In genomic region chr2:70994445-70995226, GRCh38 we compare ENCODE assay signal across 8 cellular contexts. TPM values are rescaled to one million over a fixed set of nuclear protein-coding genes. Genes with fewer than 3 reads are reported as not detected.
A peak's percentile ranks its signal among the peaks of the same experiment; 100 is the strongest.
DNase-seq lines count a peak whose midpoint lies in the region; ATAC-seq, FAIRE-seq and TF ChIP-seq lines count a peak whose summit lies in the region.

Gene TEX261, minus strand, starts transcription at chr2:70994873. Its CDS starts 116 bp downstream, at chr2:70994757.

- intact Hi-C loops in adrenal gland (cut with DNase I) (no loop called here), heart right ventricle (cut with DNase I) (loop anchor here in 1 of 10 donors (5.0 kb wide), 1 partner anchor 68 kb away; no protein-coding TSS in a partner anchor), prostate gland (cut with DNase I) (no loop called here)

- H3K36me3 ChIP-seq in adrenal gland (replicated peaks in 1 of 2) (peaks cover 0 to 23% of the 10 kb centered on the region in 2 donors), heart right ventricle (peaks cover 0 to 32% (median 10%) of the 10 kb centered on the region in 9 donors), prostate gland (no peaks in the 10 kb centered on the region)

- H3K9me3 ChIP-seq in adrenal gland (replicated peaks in 1 of 3) (no peaks in the 10 kb centered on the region), heart right ventricle (no peaks in the 10 kb centered on the region), prostate gland (no peaks in the 10 kb centered on the region)

- H3K4me3 ChIP-seq in adrenal gland (peak within 1 kb of the TSS; percentile 23 to 97 (median 89)), heart right ventricle (peak within 1 kb of the TSS; percentile 70 to 100 (median 98)), prostate gland (peak within 1 kb of the TSS; percentile 97 to 99)

- peak within 1 kb of the TSS in 4 of 5 donors; percentile 64 to 87 (median 71) for H3K27ac ChIP-seq in adrenal gland
- peak within 1 kb of the TSS in 9 of 10 donors; percentile 75 to 94 (median 87) for H3K27ac ChIP-seq in heart right ventricle
- peak within 1 kb of the TSS; percentile 82 for H3K27ac ChIP-seq in prostate gland

- ATAC-seq in HG02678 (IDR thresholded peaks at IDR 0.05; ENCODE audit: unreplicated experiment) (peak; percentile 93), heart right ventricle (peak; percentile 97 to 99 (median 98))

- peaks cover 8 to 13% of the 10 kb centered on the region in 2 donors for H3K4me1 ChIP-seq in adrenal gland (replicated peaks in 1 of 2)
- H3K4me1 ChIP-seq in heart right ventricle, result peaks cover 7 to 31% (median 20%) of the 10 kb centered on the region in 9 donors
- H3K4me1 ChIP-seq in prostate gland (replicated peaks), result peaks cover 10% of the 10 kb centered on the region

- no peaks in the 10 kb centered on the region for H3K27me3 ChIP-seq in adrenal gland
- H3K27me3 ChIP-seq in heart right ventricle, result no peaks in the 10 kb centered on the region
- H3K27me3 ChIP-seq in prostate gland (replicated peaks; ENCODE audit: insufficient read depth), result no peaks in the 10 kb centered on the region

- TF ChIP-seq POLR2A in GM12891 (IDR thresholded peaks at IDR 0.05; ENCODE audit: low read depth, low read length) (peak; percentile 78), adrenal gland (IDR thresholded peaks at IDR 0.05) (peak; percentile 15 to 67), prostate gland (IDR thresholded peaks at IDR 0.05) (peak; percentile 40)

- TF ChIP-seq CTCF in adrenal gland (IDR thresholded peaks at IDR 0.05) (peak in 4 of 6 experiments; percentile 20 to 75 (median 66)), heart right ventricle (IDR thresholded peaks at IDR 0.05) (peak; percentile 57 to 91 (median 80)), prostate gland (IDR thresholded peaks at IDR 0.05) (peak; percentile 44 to 86 (median 62))

- peak; percentile 94 for FAIRE-seq in GM12891 (lab: Jason Lieb, UNC)

- WGBS in adrenal gland, 4 donors, result 0 to 1% (median 0%) methylated on average over 5 to 87 of the region's 87 CpGs
- 0% methylated on average over 60 to 87 of the region's 87 CpGs for WGBS in heart right ventricle, 2 donors
- WGBS in prostate gland, result 0% methylated on average over 29 of the region's 87 CpGs

- peak; percentile 86 for DNase-seq in GM12891 (ENCODE audit: insufficient read length, low spot score)
- DNase-seq in NCI-H1105 treated with DMSO at 0.1 percent for 48 hours (lab: John Stamatoyannopoulos, UW), result peak; percentile 73
- DNase-seq in T-helper 1 cell, result peak; percentile 77 to 89 (median 84)
- DNase-seq in adrenal gland, result peak; percentile 87 to 92 (median 89)
- peak; percentile 89 to 92 for DNase-seq in heart right ventricle
- DNase-seq in prostate gland (ENCODE audit: low spot score), result peak; percentile 78
- peak; percentile 87 for DNase-seq in ureter (ENCODE audit: low spot score)

TF ChIP-seq in GM12891, 5 proteins besides CTCF, POLR2A, EP300 and RAD21:
- no peak for TF ChIP-seq PAX5 (IDR thresholded peaks at IDR 0.05; ENCODE audit: insufficient read depth, low read length, severe bottlenecking)
- 0 out of 2 replicates have a peak, but pooled peaks have one; percentile 13 for TF ChIP-seq TAF1 (IDR thresholded peaks at IDR 0.05; ENCODE audit: low read depth, low read length)

RNA-seq across cellular contexts. Expression of gene TEX261, which starts in this region (rescaled TPM):
- 24.3 TPM for polyA plus RNA-seq in GM12891 (2012; ENCODE audit: low read depth, missing spikeins)
- 10 to 100 TPM; 20.9 to 96.6 (median 60.6) TPM for total RNA-seq in adrenal gland
- 10 to 100 TPM; 17.9 to 95.2 (median 23.3) TPM for polyA plus RNA-seq in adrenal gland
- 10 to 100 TPM; 35.9 to 67.0 (median 45.1) TPM for total RNA-seq in heart right ventricle
- polyA plus RNA-seq in heart right ventricle, result 10 to 100 TPM; 17.5 to 34.4 TPM
- 10 to 100 TPM; 41.4 to 45.2 TPM for total RNA-seq in prostate gland
- 74.5 TPM for total RNA-seq in ureter

Comparison
In these comparisons a context has a peak if more than half of its experiments do, and no peak if none do; other contexts are left out.
1. Peak in every context shown above with its lines: DNase-seq, ATAC-seq, H3K4me3 ChIP-seq and H3K27ac ChIP-seq.